12 cellular contexts compared by ENCODE assay signal in the genomic region with DNA sequence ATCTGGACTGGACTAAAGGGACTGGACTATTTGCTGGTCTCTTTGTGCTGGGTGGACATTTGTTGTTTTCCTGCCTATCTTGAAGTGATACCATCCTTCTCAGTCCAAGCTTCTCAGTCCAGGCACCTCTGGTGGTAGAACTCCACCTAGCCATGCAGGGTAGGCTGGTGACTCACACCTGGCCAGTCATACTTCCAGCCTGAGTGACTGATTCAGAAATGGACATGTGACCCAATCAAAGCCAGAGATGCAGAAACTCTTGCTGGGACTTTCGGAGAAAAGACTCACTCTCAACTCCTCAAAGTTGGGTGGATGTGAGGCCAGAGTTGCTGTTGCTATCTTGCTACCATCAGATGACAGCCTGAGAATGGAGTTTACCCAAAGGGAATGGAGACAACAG. TPM values are rescaled to one million over a fixed set of nuclear protein-coding genes. Genes with fewer than 3 reads are reported as not detected.
A peak's percentile ranks its signal among the peaks of the same experiment; 100 is the strongest.
DNase-seq lines count a peak whose midpoint lies in the region; ATAC-seq and TF ChIP-seq lines count a peak whose summit lies in the region.
"Had no signal": no experiment of that assay in that cellular context is flagged by ENCODE, and none has a peak within 500 bp of the region (broad histone marks: within the 10 kb centered on the region; RNA-seq: fewer than 3 reads in every experiment).

No MANE protein-coding gene starts in this region.

- TF ChIP-seq EP300 in SK-N-SH (IDR thresholded peaks at IDR 0.05; ENCODE audit: borderline replicate concordance in 1 of 2, low read depth in 1 of 2, low read length in 1 of 2) (no peak), stomach (IDR thresholded peaks at IDR 0.05) (no peak)

- H3K9ac ChIP-seq in SK-N-SH = no peak overlapping the region
- H3K9ac ChIP-seq: BLaER1 had no signal

- no peak overlapping the region for H3K4me3 Mint-ChIP-seq in MCF 10A (ENCODE audit: unreplicated experiment)

- WGBS in SK-N-SH (ENCODE audit: low lambda C conversion rate) = no CpG with 5 or more reads among the region's 1 CpG
- 83 to 91% (median 89%) methylated on average over 1 of the region's 1 CpG for WGBS in stomach, 5 donors

- ATAC-seq in foreskin keratinocyte (peak; percentile 99), GM19035 (IDR thresholded peaks at IDR 0.05; ENCODE audit: unreplicated experiment) (no peak)

- TF ChIP-seq POLR2A in breast epithelium (IDR thresholded peaks at IDR 0.05) (no peak), stomach (IDR thresholded peaks at IDR 0.05) (no peak)

- H3K9me3 ChIP-seq in breast epithelium (no peaks in the 10 kb centered on the region), SK-N-SH (no peaks in the 10 kb centered on the region), stomach (no peaks in the 10 kb centered on the region)
- H3K9me3 ChIP-seq: BLaER1 had no signal

- H3K36me3 Mint-ChIP-seq in MCF 10A (ENCODE audit: insufficient read depth, unreplicated experiment) = no peaks in the 10 kb centered on the region

- no peak overlapping the region for H3K4me2 ChIP-seq in SK-N-SH
- H3K4me2 ChIP-seq: BLaER1 had no signal

- H3K4me1 ChIP-seq in breast epithelium (no peaks in the 10 kb centered on the region), SK-N-SH (ENCODE audit: control insufficient read depth in 1 of 2, insufficient read depth in 2 of 2, low read depth in 1 of 2, low read length in 1 of 2) (peaks cover 0 to 3% of the 10 kb centered on the region in 2 experiments; a peak in 1 of 4 replicates), foreskin keratinocyte (no peaks in the 10 kb centered on the region), stomach (no peaks in the 10 kb centered on the region)
- H3K4me1 ChIP-seq: BLaER1 had no signal

- H3K79me2 ChIP-seq in SK-N-SH (ENCODE audit: insufficient read depth) = no peaks in the 10 kb centered on the region

- intact Hi-C loops in MCF 10A (cut with micrococcal nuclease) (no loop called here), breast epithelium (cut with DNase I; ENCODE audit: low total_unique reads) (no loop called here), stomach (cut with DNase I; ENCODE audit: low total_unique reads) (no loop called here)

- CTCF ChIA-PET in MCF 10A (lab: Yijun Ruan, JAX) (interaction anchor here (0.9 kb wide), 1 partner anchor 18 kb away, joined by 3 read pairs; no protein-coding TSS in a partner anchor), SK-N-SH (lab: Yijun Ruan, JAX) (no interaction called here)

- H3K4me1 Mint-ChIP-seq in MCF 10A (ENCODE audit: insufficient read depth, unreplicated experiment) = peaks cover 8% of the 10 kb centered on the region

- H3K27me3 ChIP-seq in breast epithelium = no peaks in the 10 kb centered on the region
- no peaks in the 10 kb centered on the region for H3K27me3 ChIP-seq in SK-N-SH (ENCODE audit: insufficient read depth)
- H3K27me3 ChIP-seq in foreskin keratinocyte = peaks cover 19% of the 10 kb centered on the region
- no peaks in the 10 kb centered on the region for H3K27me3 ChIP-seq in stomach
- H3K27me3 ChIP-seq: BLaER1 had no signal

- H3K27ac ChIP-seq in breast epithelium = no peak overlapping the region
- H3K27ac ChIP-seq in SK-N-SH (ENCODE audit: low read depth in 2 of 2, low read length in 1 of 2) = no peak overlapping the region
- H3K27ac ChIP-seq in foreskin keratinocyte = no peak overlapping the region
- no peak overlapping the region for H3K27ac ChIP-seq in stomach
- H3K27ac ChIP-seq: BLaER1, VCaP had no signal

- TF ChIP-seq RAD21 in SK-N-SH (IDR thresholded peaks at IDR 0.05; ENCODE audit: low read length) = no peak

- no peaks in the 10 kb centered on the region for H3F3A ChIP-seq in SK-N-SH (replicated peaks; ENCODE audit: insufficient read depth)

- H3K4me3 ChIP-seq in breast epithelium (no peak overlapping the region), SK-N-SH (ENCODE audit: low read depth in 2 of 2, low read length in 1 of 2) (no peak overlapping the region), stomach (no peak overlapping the region)
- H3K4me3 ChIP-seq: BLaER1 had no signal

- H3K27me3 Mint-ChIP-seq in MCF 10A (ENCODE audit: insufficient read depth, unreplicated experiment) = no peaks in the 10 kb centered on the region

- H3K27ac Mint-ChIP-seq in MCF 10A (ENCODE audit: low read depth, unreplicated experiment) = no peak overlapping the region

- DNase-seq in MCF 10A (ENCODE audit: unreplicated experiment) (peak; percentile 79), breast epithelium (ENCODE audit: low spot score in 2 of 2) (no peak), SK-N-SH (no peak), foreskin keratinocyte (peak; percentile 49 to 80), stomach (peak; percentile 35), SIG-M5 (lab: John Stamatoyannopoulos, UW) (no peak), Ammon's horn (ENCODE audit: low spot score) (no peak)
- DNase-seq: hypothalamus, NCI-H1930 had no signal

- no peak overlapping the region for H2AFZ ChIP-seq in SK-N-SH (ENCODE audit: low read depth)

- no peaks in the 10 kb centered on the region for H3K9me2 ChIP-seq in SK-N-SH

- H3K36me3 ChIP-seq in breast epithelium (no peaks in the 10 kb centered on the region), SK-N-SH (replicated peaks in 1 of 2; ENCODE audit: control insufficient read depth in 1 of 2, insufficient read depth in 2 of 2, low read length in 1 of 2) (no peaks in the 10 kb centered on the region), stomach (no peaks in the 10 kb centered on the region)
- H3K36me3 ChIP-seq: BLaER1 had no signal

- TF ChIP-seq CTCF in MCF 10A (IDR thresholded peaks at IDR 0.05; ENCODE audit: unreplicated experiment) (no peak), breast epithelium (IDR thresholded peaks at IDR 0.05) (no peak), SK-N-SH (IDR thresholded peaks at IDR 0.05) (no peak; the same call in 1 of the 2 replicates), foreskin keratinocyte (conservative IDR thresholded peaks at IDR 0.05) (peak; percentile 41), stomach (IDR thresholded peaks at IDR 0.05) (no peak)

- POLR2A ChIA-PET in MCF 10A (lab: Yijun Ruan, JAX) = no interaction called here
- POLR2A ChIA-PET in SK-N-SH (lab: Yijun Ruan, JAX) = no interaction called here

- BruUV-seq in MCF 10A (replicated peaks; lab: Mats Ljungman, UMichigan) = no TSS peak

- no peaks in the 10 kb centered on the region for H3K9me3 Mint-ChIP-seq in MCF 10A (ENCODE audit: unreplicated experiment)

- no peaks in the 10 kb centered on the region for H4K20me1 ChIP-seq in SK-N-SH (ENCODE audit: insufficient read depth)
- H4K20me1 ChIP-seq: BLaER1 had no signal

TF ChIP-seq in SK-N-SH, 30 proteins besides CTCF, POLR2A, EP300 and RAD21:
- no peak for TF ChIP-seq GABPA (IDR thresholded peaks at IDR 0.05; ENCODE audit: low read depth)
- TF ChIP-seq, protein P1, sequence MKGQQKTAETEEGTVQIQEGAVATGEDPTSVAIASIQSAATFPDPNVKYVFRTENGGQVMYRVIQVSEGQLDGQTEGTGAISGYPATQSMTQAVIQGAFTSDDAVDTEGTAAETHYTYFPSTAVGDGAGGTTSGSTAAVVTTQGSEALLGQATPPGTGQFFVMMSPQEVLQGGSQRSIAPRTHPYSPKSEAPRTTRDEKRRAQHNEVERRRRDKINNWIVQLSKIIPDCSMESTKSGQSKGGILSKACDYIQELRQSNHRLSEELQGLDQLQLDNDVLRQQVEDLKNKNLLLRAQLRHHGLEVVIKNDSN (IDR thresholded peaks at IDR 0.05; ENCODE audit: borderline replicate concordance, low read depth) = peak; percentile 63; the same call in 1 of the 2 replicates
- TF ChIP-seq FOSL2 (IDR thresholded peaks at IDR 0.05; ENCODE audit: borderline replicate concordance, low read depth) = 0 out of 2 replicates have a peak, but pooled peaks have one; percentile 24
- TF ChIP-seq CHD2 (IDR thresholded peaks at IDR 0.05; ENCODE audit: low read length, partially characterized antibody) = no peak
- 0 out of 2 replicates have a peak, but pooled peaks have one; percentile 19 for TF ChIP-seq JUND (IDR thresholded peaks at IDR 0.05)
- TF ChIP-seq SMC3 (IDR thresholded peaks at IDR 0.05; ENCODE audit: low read depth, low read length) = no peak
- no peak for TF ChIP-seq ELF1 (IDR thresholded peaks at IDR 0.05)
- TF ChIP-seq RFX5 (IDR thresholded peaks at IDR 0.05; ENCODE audit: low read length) = no peak
- TF ChIP-seq TCF12 (IDR thresholded peaks at IDR 0.05) = no peak
- TF ChIP-seq TAF1 (IDR thresholded peaks at IDR 0.05; ENCODE audit: borderline replicate concordance, low read depth, low read length) = no peak
- no peak for TF ChIP-seq NFIC (IDR thresholded peaks at IDR 0.05; ENCODE audit: borderline replicate concordance)
- no peak for TF ChIP-seq FOXM1 (IDR thresholded peaks at IDR 0.05; ENCODE audit: low read depth)
- TF ChIP-seq POLR2AphosphoS5 (IDR thresholded peaks at IDR 0.05; ENCODE audit: low read depth, low read length) = no peak
- no peak for TF ChIP-seq SIN3A (IDR thresholded peaks at IDR 0.05; ENCODE audit: borderline replicate concordance, low read depth, low read length)
- no peak for TF ChIP-seq MEF2A (IDR thresholded peaks at IDR 0.05; ENCODE audit: borderline replicate concordance, low read depth)
- no peak for TF ChIP-seq RCOR1 (IDR thresholded peaks at IDR 0.05; ENCODE audit: low read length)

RNA-seq across cellular contexts. Expression of a gene that starts 5.6 kb away (rescaled TPM):
- not detected in 2 replicates for total RNA-seq in MCF 10A (2022)
- total RNA-seq in breast epithelium = not detected
- polyA plus RNA-seq in SK-N-SH (2012; rRNA removed) = not detected in 2 replicates
- 0.01 TPM in 1 of 2 replicates, not detected in the other for polyA plus RNA-seq in SK-N-SH (2012; cell fraction: cytosol; rRNA removed)
- 0.04 TPM in 1 of 2 replicates, not detected in the other for polyA plus RNA-seq in SK-N-SH (2012; cell fraction: nucleus; rRNA removed)
- total RNA-seq in foreskin keratinocyte = not detected in 2 replicates
- polyA plus RNA-seq in foreskin keratinocyte = not detected in 2 replicates
- under 1 TPM in 1 of 5 donors, not detected in 4; 0.29 TPM for total RNA-seq in stomach
- not detected for polyA plus RNA-seq in stomach

Comparison
In these comparisons a context has a peak if more than half of its experiments do, and no peak if none do; other contexts are left out.
1. DNase-seq: peak in MCF 10A (single experiment), foreskin keratinocyte (2 of 2) and stomach (single experiment); none in breast epithelium (0 of 2), SK-N-SH (single experiment), SIG-M5 (single experiment) and Ammon's horn (single experiment).